2 cellular contexts compared by ENCODE assay signal in the genomic region with DNA sequence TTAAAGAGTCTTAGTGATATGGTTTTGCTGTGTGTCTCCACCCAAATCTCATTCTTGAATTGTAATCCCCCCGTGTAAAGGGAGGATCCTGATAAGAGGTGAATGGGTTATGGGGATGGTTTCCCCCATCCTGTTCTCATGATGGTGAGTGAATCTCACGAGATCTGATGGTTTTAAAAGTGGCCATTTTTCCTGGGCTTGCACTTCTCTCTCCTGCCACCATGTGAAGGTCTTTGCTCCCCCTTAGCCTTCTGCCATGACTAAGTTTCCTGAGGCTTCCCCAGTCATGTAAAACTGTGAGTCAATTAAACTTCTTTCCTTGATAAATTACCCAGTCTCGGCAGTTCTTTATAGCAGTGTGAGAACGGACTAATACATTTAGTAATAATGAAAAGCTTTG.
TF ChIP-seq lines count a peak whose summit lies in the region.

No MANE protein-coding gene starts in this region.

TF ChIP-seq in HCT116, 20 proteins besides CTCF, POLR2A, EP300 and RAD21:
- no peak for TF ChIP-seq YY1 (IDR thresholded peaks at IDR 0.05; ENCODE audit: extremely low read depth, insufficient replicate concordance, low read depth, low read length)
- no peak for TF ChIP-seq SIN3A (IDR thresholded peaks at IDR 0.05; ENCODE audit: low read depth)
- TF ChIP-seq, protein P1, sequence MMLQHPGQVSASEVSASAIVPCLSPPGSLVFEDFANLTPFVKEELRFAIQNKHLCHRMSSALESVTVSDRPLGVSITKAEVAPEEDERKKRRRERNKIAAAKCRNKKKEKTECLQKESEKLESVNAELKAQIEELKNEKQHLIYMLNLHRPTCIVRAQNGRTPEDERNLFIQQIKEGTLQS (IDR thresholded peaks at IDR 0.05) = no peak
- TF ChIP-seq SRF (IDR thresholded peaks at IDR 0.05; ENCODE audit: low read depth) = no peak
- TF ChIP-seq JUND (IDR thresholded peaks at IDR 0.05) = no peak
- TF ChIP-seq EZH2 (IDR thresholded peaks at IDR 0.05) = no peak
- TF ChIP-seq, protein P2, sequence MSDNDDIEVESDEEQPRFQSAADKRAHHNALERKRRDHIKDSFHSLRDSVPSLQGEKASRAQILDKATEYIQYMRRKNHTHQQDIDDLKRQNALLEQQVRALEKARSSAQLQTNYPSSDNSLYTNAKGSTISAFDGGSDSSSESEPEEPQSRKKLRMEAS (IDR thresholded peaks at IDR 0.05) = no peak
- no peak for TF ChIP-seq ZFX (IDR thresholded peaks at IDR 0.05)
- no peak for TF ChIP-seq ZNF274 (IDR thresholded peaks at IDR 0.05; ENCODE audit: low read depth, low read length)
- TF ChIP-seq EZH2phosphoT487 (IDR thresholded peaks at IDR 0.05; ENCODE audit: borderline replicate concordance) = no peak
- no peak for TF ChIP-seq FOSL1 (IDR thresholded peaks at IDR 0.05; ENCODE audit: low read depth)
- TF ChIP-seq, protein P3, sequence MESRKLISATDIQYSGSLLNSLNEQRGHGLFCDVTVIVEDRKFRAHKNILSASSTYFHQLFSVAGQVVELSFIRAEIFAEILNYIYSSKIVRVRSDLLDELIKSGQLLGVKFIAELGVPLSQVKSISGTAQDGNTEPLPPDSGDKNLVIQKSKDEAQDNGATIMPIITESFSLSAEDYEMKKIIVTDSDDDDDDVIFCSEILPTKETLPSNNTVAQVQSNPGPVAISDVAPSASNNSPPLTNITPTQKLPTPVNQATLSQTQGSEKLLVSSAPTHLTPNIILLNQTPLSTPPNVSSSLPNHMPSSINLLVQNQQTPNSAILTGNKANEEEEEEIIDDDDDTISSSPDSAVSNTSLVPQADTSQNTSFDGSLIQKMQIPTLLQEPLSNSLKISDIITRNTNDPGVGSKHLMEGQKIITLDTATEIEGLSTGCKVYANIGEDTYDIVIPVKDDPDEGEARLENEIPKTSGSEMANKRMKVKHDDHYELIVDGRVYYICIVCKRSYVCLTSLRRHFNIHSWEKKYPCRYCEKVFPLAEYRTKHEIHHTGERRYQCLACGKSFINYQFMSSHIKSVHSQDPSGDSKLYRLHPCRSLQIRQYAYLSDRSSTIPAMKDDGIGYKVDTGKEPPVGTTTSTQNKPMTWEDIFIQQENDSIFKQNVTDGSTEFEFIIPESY (IDR thresholded peaks at IDR 0.05; ENCODE audit: extremely low read depth, insufficient replicate concordance, low read length) = no peak
- no peak for TF ChIP-seq CBX3 (IDR thresholded peaks at IDR 0.05; ENCODE audit: low read depth)
- no peak for TF ChIP-seq EGR1 (IDR thresholded peaks at IDR 0.05; ENCODE audit: low read depth)
- TF ChIP-seq, protein P4, sequence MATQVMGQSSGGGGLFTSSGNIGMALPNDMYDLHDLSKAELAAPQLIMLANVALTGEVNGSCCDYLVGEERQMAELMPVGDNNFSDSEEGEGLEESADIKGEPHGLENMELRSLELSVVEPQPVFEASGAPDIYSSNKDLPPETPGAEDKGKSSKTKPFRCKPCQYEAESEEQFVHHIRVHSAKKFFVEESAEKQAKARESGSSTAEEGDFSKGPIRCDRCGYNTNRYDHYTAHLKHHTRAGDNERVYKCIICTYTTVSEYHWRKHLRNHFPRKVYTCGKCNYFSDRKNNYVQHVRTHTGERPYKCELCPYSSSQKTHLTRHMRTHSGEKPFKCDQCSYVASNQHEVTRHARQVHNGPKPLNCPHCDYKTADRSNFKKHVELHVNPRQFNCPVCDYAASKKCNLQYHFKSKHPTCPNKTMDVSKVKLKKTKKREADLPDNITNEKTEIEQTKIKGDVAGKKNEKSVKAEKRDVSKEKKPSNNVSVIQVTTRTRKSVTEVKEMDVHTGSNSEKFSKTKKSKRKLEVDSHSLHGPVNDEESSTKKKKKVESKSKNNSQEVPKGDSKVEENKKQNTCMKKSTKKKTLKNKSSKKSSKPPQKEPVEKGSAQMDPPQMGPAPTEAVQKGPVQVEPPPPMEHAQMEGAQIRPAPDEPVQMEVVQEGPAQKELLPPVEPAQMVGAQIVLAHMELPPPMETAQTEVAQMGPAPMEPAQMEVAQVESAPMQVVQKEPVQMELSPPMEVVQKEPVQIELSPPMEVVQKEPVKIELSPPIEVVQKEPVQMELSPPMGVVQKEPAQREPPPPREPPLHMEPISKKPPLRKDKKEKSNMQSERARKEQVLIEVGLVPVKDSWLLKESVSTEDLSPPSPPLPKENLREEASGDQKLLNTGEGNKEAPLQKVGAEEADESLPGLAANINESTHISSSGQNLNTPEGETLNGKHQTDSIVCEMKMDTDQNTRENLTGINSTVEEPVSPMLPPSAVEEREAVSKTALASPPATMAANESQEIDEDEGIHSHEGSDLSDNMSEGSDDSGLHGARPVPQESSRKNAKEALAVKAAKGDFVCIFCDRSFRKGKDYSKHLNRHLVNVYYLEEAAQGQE (IDR thresholded peaks at IDR 0.05; ENCODE audit: low read depth) = no peak

TF ChIP-seq in SK-N-SH, 30 proteins besides CTCF, POLR2A, EP300 and RAD21 (continued from another document):
- TF ChIP-seq, protein P2 (IDR thresholded peaks at IDR 0.05; ENCODE audit: low read depth) = no peak
- TF ChIP-seq GATA2 (CRISPR knock-in tag; IDR thresholded peaks at IDR 0.05) (no peak), FOSL2 (IDR thresholded peaks at IDR 0.05; ENCODE audit: borderline replicate concordance, low read depth) (no peak), RFX5 (IDR thresholded peaks at IDR 0.05; ENCODE audit: low read length) (no peak), YY1 (IDR thresholded peaks at IDR 0.05; ENCODE audit: low read depth) (no peak), NRF1 (IDR thresholded peaks at IDR 0.05; ENCODE audit: low read depth, low read length) (no peak)
